ENCODE assay signal across 7 cellular contexts in genomic region chr6:57368965-57369731, GRCh38. TPM values are rescaled to one million over a fixed set of nuclear protein-coding genes. Genes with fewer than 3 reads are reported as not detected.
DNase-seq lines count a peak whose midpoint lies in the region; ATAC-seq and TF ChIP-seq lines count a peak whose summit lies in the region.
"Not testable (repeated sequence)": the region's sequence is repeated elsewhere in the genome, so short reads cannot be mapped to it uniquely, and the experiment has no call there.

No MANE protein-coding gene starts in this region.

- H2AK5ac ChIP-seq in H9 (ENCODE audit: insufficient read length, low read length), result not testable (repeated sequence)

- not testable (repeated sequence) for H3K4ac ChIP-seq in H9 (ENCODE audit: low read depth, low read length)

- H3K56ac ChIP-seq in H9 (ENCODE audit: insufficient read length, low read depth, low read length), result not testable (repeated sequence)

- not testable (repeated sequence) for H3K23ac ChIP-seq in H9 (ENCODE audit: insufficient read length, low read depth, low read length)

- intact Hi-C loops in naive thymus-derived CD4-positive, alpha-beta T cell (cut with micrococcal nuclease), result not testable (repeated sequence)

- not testable (repeated sequence) for H3K18ac ChIP-seq in H9 (ENCODE audit: insufficient read length, low read depth, low read length)

- not testable (repeated sequence) for H3K79me2 ChIP-seq in H9 (ENCODE audit: insufficient read depth, low read length)

- not testable (repeated sequence) for H4K8ac ChIP-seq in H9 (replicated peaks; ENCODE audit: insufficient read length, low read depth, low read length)

- not testable (repeated sequence) for H4K20me1 ChIP-seq in H9 (ENCODE audit: control insufficient read depth, insufficient read depth, insufficient read length)

- H2BK12ac ChIP-seq in H9 (ENCODE audit: insufficient read length, low read depth, low read length), result not testable (repeated sequence)

- not testable (repeated sequence) for H3K9ac ChIP-seq in H9 (ENCODE audit: extremely low read depth, insufficient read length, low read length)

- not testable (repeated sequence) for H3K4me1 ChIP-seq in CD4-positive, CD25-positive, alpha-beta regulatory T cell (ENCODE audit: control insufficient read depth, insufficient read depth, low read length, poor library complexity, severe bottlenecking); H9 (ENCODE audit: insufficient read depth, low read length); naive thymus-derived CD4-positive, alpha-beta T cell (ENCODE audit: control insufficient read depth in 2 of 2, insufficient read depth in 2 of 2, low read length in 2 of 2)

- not testable (repeated sequence) for H3K27ac ChIP-seq in CD4-positive, CD25-positive, alpha-beta regulatory T cell (ENCODE audit: insufficient read depth, low read length, poor library complexity, severe bottlenecking); H9 (ENCODE audit: insufficient read length, low read depth, low read length); RWPE1; naive thymus-derived CD4-positive, alpha-beta T cell (ENCODE audit: low read depth, low read length)

- H3K36me3 ChIP-seq in CD4-positive, CD25-positive, alpha-beta regulatory T cell (ENCODE audit: control insufficient read depth, insufficient read depth, low read length); naive thymus-derived CD4-positive, alpha-beta T cell (ENCODE audit: control insufficient read depth in 2 of 3, insufficient read depth in 3 of 3, low read length in 3 of 3): not testable (repeated sequence)

- not testable (repeated sequence) for H3K79me1 ChIP-seq in H9 (ENCODE audit: insufficient read depth, low read depth, low read length, poor library complexity, severe bottlenecking)

- POLR2A ChIA-PET in RWPE1 (lab: Yijun Ruan, JAX; ENCODE audit: low non-redundant PET); naive thymus-derived CD4-positive, alpha-beta T cell (lab: Charles Lee): not testable (repeated sequence)

- H3K9me3 Mint-ChIP-seq in CD4-positive, CD25-positive, alpha-beta regulatory T cell; H9; activated T-cell treated with anti-CD3 and anti-CD28 coated beads, Interleukin-2, amount 50 U/mL, for 24 hours; naive thymus-derived CD4-positive, alpha-beta T cell: not testable (repeated sequence)

- H3K23me2 ChIP-seq in H9 (ENCODE audit: insufficient read length, low read depth, low read length, poor library complexity, severe bottlenecking), result not testable (repeated sequence)

- H3K27me3 Mint-ChIP-seq in CD4-positive, CD25-positive, alpha-beta regulatory T cell; H9 (ENCODE audit: low read depth); activated T-cell treated with anti-CD3 and anti-CD28 coated beads, Interleukin-2, amount 50 U/mL, for 24 hours; naive thymus-derived CD4-positive, alpha-beta T cell: not testable (repeated sequence)

- not testable (repeated sequence) for TF ChIP-seq CTCF in H9 (conservative IDR thresholded peaks at IDR 0.05); RWPE1 (conservative IDR thresholded peaks at IDR 0.05; ENCODE audit: low read depth); fibroblast of mammary gland (conservative IDR thresholded peaks at IDR 0.05; ENCODE audit: control insufficient read depth, insufficient read depth, low read depth, low read length)

- H2BK15ac ChIP-seq in H9 (ENCODE audit: low read depth, low read length), result not testable (repeated sequence)

- not testable (repeated sequence) for H2BK120ac ChIP-seq in H9 (ENCODE audit: low read depth, low read length, poor library complexity, severe bottlenecking)

- WGBS in H9 (ENCODE audit: extremely low coverage, insufficient read length, low lambda C conversion rate), result no CpG with 5 or more reads among the region's 4 CpGs

- H2AFZ ChIP-seq in H9 (ENCODE audit: low read length), result not testable (repeated sequence)

- H3K4me1 Mint-ChIP-seq in CD4-positive, CD25-positive, alpha-beta regulatory T cell, result peaks cover 4 to 38% (median 17%) of the 10 kb centered on the region in 4 donors
- not testable (repeated sequence) for H3K4me1 Mint-ChIP-seq in H9
- peaks cover 19% of the 10 kb centered on the region for H3K4me1 Mint-ChIP-seq in activated T-cell treated with anti-CD3 and anti-CD28 coated beads, Interleukin-2, amount 50 U/mL, for 24 hours (ENCODE audit: low read depth)
- peaks cover 0 to 16% (median 9%) of the 10 kb centered on the region in 7 donors for H3K4me1 Mint-ChIP-seq in naive thymus-derived CD4-positive, alpha-beta T cell

- H3K36me3 Mint-ChIP-seq in CD4-positive, CD25-positive, alpha-beta regulatory T cell, result not testable (repeated sequence)
- H3K36me3 Mint-ChIP-seq in H9 (ENCODE audit: insufficient read depth in 1 of 3, low read depth in 3 of 3), result peaks cover 13 to 17% (median 14%) of the 10 kb centered on the region in 3 experiments; a peak in 5 of 7 replicates
- H3K36me3 Mint-ChIP-seq in activated T-cell treated with anti-CD3 and anti-CD28 coated beads, Interleukin-2, amount 50 U/mL, for 24 hours (ENCODE audit: low read depth), result peaks cover 18% of the 10 kb centered on the region
- peaks cover 0 to 20% (median 7%) of the 10 kb centered on the region in 5 donors for H3K36me3 Mint-ChIP-seq in naive thymus-derived CD4-positive, alpha-beta T cell

- H3K14ac ChIP-seq in H9 (ENCODE audit: insufficient read depth, low read length), result not testable (repeated sequence)

- H3T11ph ChIP-seq in H9 (ENCODE audit: low read length), result not testable (repeated sequence)

- H4K5ac ChIP-seq in H9 (ENCODE audit: insufficient read length, low read depth, low read length), result not testable (repeated sequence)

- not testable (repeated sequence) for H3K4me3 ChIP-seq in CD4-positive, CD25-positive, alpha-beta regulatory T cell (ENCODE audit: low read depth, low read length); fibroblast of mammary gland (ENCODE audit: control insufficient read depth, low read depth, low read length); naive thymus-derived CD4-positive, alpha-beta T cell (ENCODE audit: low read length)

- not testable (repeated sequence) for H2BK20ac ChIP-seq in H9 (ENCODE audit: low read depth, low read length, poor library complexity, severe bottlenecking)

- H3K4me2 ChIP-seq in H9 (ENCODE audit: insufficient read depth, insufficient read length, low read length), result not testable (repeated sequence)

- ATAC-seq in CD4-positive, CD25-positive, alpha-beta regulatory T cell (ENCODE audit: low read depth in 2 of 2); naive thymus-derived CD4-positive, alpha-beta T cell: not testable (repeated sequence)

- H3K9me3 ChIP-seq in CD4-positive, CD25-positive, alpha-beta regulatory T cell (ENCODE audit: control insufficient read depth in 2 of 2, low read length in 2 of 2); H9 (ENCODE audit: control insufficient read depth, low read depth, low read length); naive thymus-derived CD4-positive, alpha-beta T cell (ENCODE audit: control insufficient read depth in 2 of 3, low read length in 3 of 3): not testable (repeated sequence)

- CTCF ChIA-PET in RWPE1 (lab: Yijun Ruan, JAX); naive thymus-derived CD4-positive, alpha-beta T cell (lab: Charles Lee): not testable (repeated sequence)

- not testable (repeated sequence) for H4K91ac ChIP-seq in H9 (ENCODE audit: insufficient read length, low read depth, low read length)

- H3K27ac Mint-ChIP-seq in CD4-positive, CD25-positive, alpha-beta regulatory T cell, result peak overlapping the region; percentile 32 to 88 (median 59)
- H3K27ac Mint-ChIP-seq in H9, result peak overlapping the region in 2 of 3 experiments; percentile 14 to 21; a peak in 2 of 7 replicates
- peak overlapping the region; percentile 57 for H3K27ac Mint-ChIP-seq in activated T-cell treated with anti-CD3 and anti-CD28 coated beads, Interleukin-2, amount 50 U/mL, for 24 hours
- peak overlapping the region in 5 of 9 donors; percentile 9 to 77 (median 18) for H3K27ac Mint-ChIP-seq in naive thymus-derived CD4-positive, alpha-beta T cell

- not testable (repeated sequence) for DNase-seq in CD4-positive, CD25-positive, alpha-beta regulatory T cell; H9; activated T-cell treated with anti-CD3 and anti-CD28 coated beads, Interleukin-2, amount 50 U/mL, for 24 hours; naive thymus-derived CD4-positive, alpha-beta T cell
- DNase-seq in RWPE1 (ENCODE audit: low spot score) (peak; percentile 0), amniotic epithelial cell (ENCODE audit: low read depth) (peak; percentile 2), fibroblast of mammary gland (ENCODE audit: low read depth) (peak; percentile 1)

- not testable (repeated sequence) for H2BK5ac ChIP-seq in H9 (ENCODE audit: insufficient read length, low read length)

- not testable (repeated sequence) for H3K4me3 Mint-ChIP-seq in CD4-positive, CD25-positive, alpha-beta regulatory T cell; H9; activated T-cell treated with anti-CD3 and anti-CD28 coated beads, Interleukin-2, amount 50 U/mL, for 24 hours; naive thymus-derived CD4-positive, alpha-beta T cell

- not testable (repeated sequence) for H3K27me3 ChIP-seq in CD4-positive, CD25-positive, alpha-beta regulatory T cell (ENCODE audit: control insufficient read depth, insufficient read depth, low read length); H9 (ENCODE audit: insufficient read depth, low read length); naive thymus-derived CD4-positive, alpha-beta T cell (ENCODE audit: control insufficient read depth in 2 of 2, insufficient read depth in 2 of 2, low read length in 2 of 2)

RNA-seq across cellular contexts. Expression of gene PRIM2, which starts 51.7 kb away (rescaled TPM):
- total RNA-seq in CD4-positive, CD25-positive, alpha-beta regulatory T cell, result 19.5 TPM
- polyA plus RNA-seq in CD4-positive, CD25-positive, alpha-beta regulatory T cell, result 10 to 100 TPM; 11.5 to 18.5 (median 14.0) TPM
- 43.0 and 44.3 TPM in 2 replicates for total RNA-seq in H9 (2021)
- total RNA-seq in naive thymus-derived CD4-positive, alpha-beta T cell, result 10 to 100 TPM; 10.2 to 33.2 (median 12.8) TPM
- polyA plus RNA-seq in naive thymus-derived CD4-positive, alpha-beta T cell, result 10 to 100 TPM in 1 of 2 donors, 1 to 10 TPM in 1; 7.2 to 11.3 TPM
